1 cellular context compared by ENCODE assay signal in genomic region chr19:3970313-3970807, GRCh38.
TF ChIP-seq lines count a peak whose summit lies in the region.

No MANE protein-coding gene starts in this region.

TF ChIP-seq in HepG2, 621 proteins besides CTCF, POLR2A, EP300 and RAD21:
- TF ChIP-seq SP5 (CRISPR knock-in tag; IDR thresholded peaks at IDR 0.05; ENCODE audit: borderline replicate concordance, low read depth) (no peak), MTF1 (CRISPR knock-in tag; IDR thresholded peaks at IDR 0.05) (no peak), HNRNPUL1 (IDR thresholded peaks at IDR 0.05; ENCODE audit: low read depth, low read length) (no peak), PAXIP1 (CRISPR knock-in tag; conservative IDR thresholded peaks at IDR 0.05) (no peak), AKNA (CRISPR knock-in tag; IDR thresholded peaks at IDR 0.05; ENCODE audit: borderline replicate concordance) (no peak), CEBPG (CRISPR knock-in tag; IDR thresholded peaks at IDR 0.05) (0 out of 2 replicates have a peak, but pooled peaks have one; percentile 14), PREB (CRISPR knock-in tag; IDR thresholded peaks at IDR 0.05) (no peak), ZNF468 (CRISPR knock-in tag; IDR thresholded peaks at IDR 0.05) (0 out of 2 replicates have a peak, but pooled peaks have one; percentile 10), ZNF850 (CRISPR knock-in tag; conservative IDR thresholded peaks at IDR 0.05) (no peak), WIZ (CRISPR knock-in tag; IDR thresholded peaks at IDR 0.05) (no peak), YEATS4 (CRISPR knock-in tag; IDR thresholded peaks at IDR 0.05; ENCODE audit: borderline replicate concordance) (no peak), MEIS1 (CRISPR knock-in tag; IDR thresholded peaks at IDR 0.05; ENCODE audit: borderline replicate concordance) (no peak), SP140L (CRISPR knock-in tag; IDR thresholded peaks at IDR 0.05; ENCODE audit: borderline replicate concordance) (no peak), NFKB2 (CRISPR knock-in tag; IDR thresholded peaks at IDR 0.05; ENCODE audit: borderline replicate concordance) (no peak), ZNF530 (CRISPR knock-in tag; IDR thresholded peaks at IDR 0.05; ENCODE audit: low read depth) (no peak), CREB1 (IDR thresholded peaks at IDR 0.05) (no peak), CREB1 (CRISPR knock-in tag; IDR thresholded peaks at IDR 0.05) (no peak), ZBTB39 (CRISPR knock-in tag; IDR thresholded peaks at IDR 0.05) (0 out of 2 replicates have a peak, but pooled peaks have one; percentile 16), ZNF234 (CRISPR knock-in tag; conservative IDR thresholded peaks at IDR 0.05) (no peak)
